Comparison of ENCODE assay signal across 23 cellular contexts in the genomic region with DNA sequence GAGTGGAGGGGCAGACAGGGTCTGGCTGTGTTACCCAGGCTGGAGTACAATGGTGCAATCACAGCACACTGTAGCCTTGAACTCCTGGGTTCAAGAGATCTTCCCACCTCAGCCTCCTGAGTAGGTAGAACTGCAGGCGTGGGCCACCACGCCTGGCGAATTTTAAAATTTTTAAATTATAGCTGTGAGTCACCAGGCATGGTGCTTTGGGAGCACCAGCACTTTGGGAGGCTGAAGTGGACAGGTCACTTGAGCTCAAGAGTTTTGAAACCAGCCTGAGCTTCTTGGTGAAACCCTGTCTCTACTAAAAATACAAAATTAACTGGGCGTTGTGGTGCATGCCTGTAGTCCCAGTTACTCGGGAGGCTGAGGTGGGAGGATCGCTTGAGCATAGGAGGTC.
"Had no signal": no experiment of that assay in that cellular context is flagged by ENCODE, and none has a peak within 500 bp of the region (broad histone marks: within the 10 kb centered on the region; RNA-seq: fewer than 3 reads in every experiment).

No MANE protein-coding gene starts in this region.

- DNase-seq: dermis blood vessel endothelial cell; dorsolateral prefrontal cortex; effector CD4-positive, alpha-beta T cell; effector memory CD4-positive, alpha-beta T cell; foreskin keratinocyte; heart left ventricle; hypothalamus; immature natural killer cell; islet precursor cell; kidney; kidney glomerular epithelial cell; left colon; left ventricle myocardium superior; mesenchymal stem cell; mucosa of descending colon had no signal

- H3K9me3 ChIP-seq: esophagus muscularis mucosa, gastroesophageal sphincter, heart left ventricle, mucosa of descending colon had no signal

- FAIRE-seq: colon, endothelial cell of umbilical vein, frontal cortex, kidney had no signal

- H3K36me3 ChIP-seq: esophagus muscularis mucosa, gastroesophageal sphincter had no signal

- H3K27me3 ChIP-seq: dorsolateral prefrontal cortex, esophagus muscularis mucosa, foreskin keratinocyte, gastroesophageal sphincter, heart left ventricle, hepatocyte had no signal

- H2AFZ ChIP-seq: hepatocyte had no signal

- ATAC-seq: foreskin keratinocyte, gastroesophageal sphincter, heart left ventricle, left colon, left lobe of liver, left ventricle myocardium superior, mucosa of descending colon had no signal

- H3K4me2 ChIP-seq: hepatocyte had no signal

- H3K4me3 ChIP-seq: coronary artery, dorsolateral prefrontal cortex, esophagus muscularis mucosa, gastroesophageal sphincter, heart left ventricle, hepatocyte, mucosa of descending colon had no signal

- H3K27ac ChIP-seq: coronary artery, dorsolateral prefrontal cortex, esophagus muscularis mucosa, foreskin keratinocyte, gastroesophageal sphincter, heart left ventricle, hepatocyte had no signal
